In the genomic region with DNA sequence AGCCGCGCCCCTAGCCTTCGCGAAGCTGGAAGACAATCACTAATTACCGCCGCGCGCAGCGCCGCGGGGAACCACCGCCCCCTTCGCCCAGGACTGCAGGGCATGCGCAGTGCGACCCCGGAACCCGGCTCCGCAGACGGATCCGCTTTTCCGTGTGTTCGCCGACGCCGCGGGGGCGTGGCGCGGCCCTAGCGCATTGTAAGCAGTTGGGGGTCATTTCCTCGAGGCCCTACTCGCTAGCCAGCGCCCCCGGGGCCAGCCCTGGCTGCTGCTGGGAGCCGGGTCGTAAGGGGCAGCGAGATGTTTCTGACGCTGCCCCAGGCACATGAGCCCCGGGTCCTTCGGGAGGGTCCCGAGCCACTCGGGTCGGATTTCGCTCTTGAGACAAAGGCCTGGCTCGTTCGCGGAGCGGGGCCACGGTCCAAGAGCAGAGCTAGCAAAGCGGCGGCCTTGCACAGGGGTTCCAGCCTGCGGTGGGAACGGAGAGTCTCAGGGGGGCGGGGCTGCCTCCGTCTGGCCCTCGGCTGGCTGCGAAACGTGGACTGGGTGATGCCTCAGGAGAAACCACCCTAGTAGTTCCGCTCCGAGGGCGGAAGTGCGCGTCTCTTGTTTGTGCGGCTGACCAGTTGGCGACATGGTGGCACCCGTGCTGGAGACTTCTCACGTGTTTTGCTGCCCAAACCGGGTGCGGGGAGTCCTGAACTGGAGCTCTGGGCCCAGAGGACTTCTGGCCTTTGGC, we compare ENCODE assay signal across 8 cellular contexts. TPM values are rescaled to one million over a fixed set of nuclear protein-coding genes. Genes with fewer than 3 reads are reported as not detected.
A peak's percentile ranks its signal among the peaks of the same experiment; 100 is the strongest.
DNase-seq lines count a peak whose midpoint lies in the region; ATAC-seq and TF ChIP-seq lines count a peak whose summit lies in the region.

A gene with protein sequence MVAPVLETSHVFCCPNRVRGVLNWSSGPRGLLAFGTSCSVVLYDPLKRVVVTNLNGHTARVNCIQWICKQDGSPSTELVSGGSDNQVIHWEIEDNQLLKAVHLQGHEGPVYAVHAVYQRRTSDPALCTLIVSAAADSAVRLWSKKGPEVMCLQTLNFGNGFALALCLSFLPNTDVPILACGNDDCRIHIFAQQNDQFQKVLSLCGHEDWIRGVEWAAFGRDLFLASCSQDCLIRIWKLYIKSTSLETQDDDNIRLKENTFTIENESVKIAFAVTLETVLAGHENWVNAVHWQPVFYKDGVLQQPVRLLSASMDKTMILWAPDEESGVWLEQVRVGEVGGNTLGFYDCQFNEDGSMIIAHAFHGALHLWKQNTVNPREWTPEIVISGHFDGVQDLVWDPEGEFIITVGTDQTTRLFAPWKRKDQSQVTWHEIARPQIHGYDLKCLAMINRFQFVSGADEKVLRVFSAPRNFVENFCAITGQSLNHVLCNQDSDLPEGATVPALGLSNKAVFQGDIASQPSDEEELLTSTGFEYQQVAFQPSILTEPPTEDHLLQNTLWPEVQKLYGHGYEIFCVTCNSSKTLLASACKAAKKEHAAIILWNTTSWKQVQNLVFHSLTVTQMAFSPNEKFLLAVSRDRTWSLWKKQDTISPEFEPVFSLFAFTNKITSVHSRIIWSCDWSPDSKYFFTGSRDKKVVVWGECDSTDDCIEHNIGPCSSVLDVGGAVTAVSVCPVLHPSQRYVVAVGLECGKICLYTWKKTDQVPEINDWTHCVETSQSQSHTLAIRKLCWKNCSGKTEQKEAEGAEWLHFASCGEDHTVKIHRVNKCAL (plus strand): TSS at position 600 of the 739 bp plus-strand sequence. CDS start 35 bp downstream, at position 635.
A gene with protein sequence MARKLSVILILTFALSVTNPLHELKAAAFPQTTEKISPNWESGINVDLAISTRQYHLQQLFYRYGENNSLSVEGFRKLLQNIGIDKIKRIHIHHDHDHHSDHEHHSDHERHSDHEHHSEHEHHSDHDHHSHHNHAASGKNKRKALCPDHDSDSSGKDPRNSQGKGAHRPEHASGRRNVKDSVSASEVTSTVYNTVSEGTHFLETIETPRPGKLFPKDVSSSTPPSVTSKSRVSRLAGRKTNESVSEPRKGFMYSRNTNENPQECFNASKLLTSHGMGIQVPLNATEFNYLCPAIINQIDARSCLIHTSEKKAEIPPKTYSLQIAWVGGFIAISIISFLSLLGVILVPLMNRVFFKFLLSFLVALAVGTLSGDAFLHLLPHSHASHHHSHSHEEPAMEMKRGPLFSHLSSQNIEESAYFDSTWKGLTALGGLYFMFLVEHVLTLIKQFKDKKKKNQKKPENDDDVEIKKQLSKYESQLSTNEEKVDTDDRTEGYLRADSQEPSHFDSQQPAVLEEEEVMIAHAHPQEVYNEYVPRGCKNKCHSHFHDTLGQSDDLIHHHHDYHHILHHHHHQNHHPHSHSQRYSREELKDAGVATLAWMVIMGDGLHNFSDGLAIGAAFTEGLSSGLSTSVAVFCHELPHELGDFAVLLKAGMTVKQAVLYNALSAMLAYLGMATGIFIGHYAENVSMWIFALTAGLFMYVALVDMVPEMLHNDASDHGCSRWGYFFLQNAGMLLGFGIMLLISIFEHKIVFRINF (minus strand): TSS at position 41 of the 739 bp plus-strand sequence. CDS start 2,333 bp downstream, outside the sequence.

- H2AFZ ChIP-seq in SK-N-SH (ENCODE audit: low read depth), result peak within 1 kb of the TSS; percentile 100

- H4K20me1 ChIP-seq in SK-N-SH (ENCODE audit: insufficient read depth), result peaks cover 36% of the 10 kb centered on the region

- H3K79me2 ChIP-seq in SK-N-SH (ENCODE audit: insufficient read depth), result peaks cover 79% of the 10 kb centered on the region

- H3K27ac ChIP-seq in SK-N-SH (ENCODE audit: low read depth in 2 of 2, low read length in 1 of 2) (peak within 1 kb of the TSS; percentile 99 to 100), substantia nigra (ENCODE audit: low read depth, low read length, poor library complexity, severe bottlenecking) (peak within 1 kb of the TSS; percentile 99)

- WGBS in SK-N-SH (ENCODE audit: low lambda C conversion rate), result 0% methylated on average over 4 of the region's 69 CpGs

- H3K36me3 ChIP-seq in SK-N-SH (replicated peaks in 1 of 2; ENCODE audit: control insufficient read depth in 1 of 2, insufficient read depth in 2 of 2, low read length in 1 of 2), result peaks cover 20 to 33% of the 10 kb centered on the region in 2 experiments

- CTCF ChIA-PET in SK-N-SH (lab: Yijun Ruan, JAX), result interaction anchor here (1.1 to 3.2 kb wide), 8 partner anchors 17 to 155 kb away, joined by 3 to 12 read pairs (median 4); no protein-coding TSS in a partner anchor

- ATAC-seq in HG02610 (IDR thresholded peaks at IDR 0.05; ENCODE audit: unreplicated experiment), result peak; percentile 94

- no peaks in the 10 kb centered on the region for H3K9me2 ChIP-seq in SK-N-SH

- H3K4me1 ChIP-seq in SK-N-SH (ENCODE audit: control insufficient read depth in 1 of 2, insufficient read depth in 2 of 2, low read depth in 1 of 2, low read length in 1 of 2), result peaks cover 4 to 36% of the 10 kb centered on the region in 2 experiments; a peak in 2 of 4 replicates

- POLR2A ChIA-PET in SK-N-SH (lab: Yijun Ruan, JAX), result interaction anchor here (0.8 to 1.8 kb wide), 7 partner anchors 9 to 261 kb away, joined by 3 to 12 read pairs (median 3); a partner anchor contains a TSS

- no peaks in the 10 kb centered on the region for H3K27me3 ChIP-seq in SK-N-SH (ENCODE audit: insufficient read depth)

- DNase-seq in GM10266 (ENCODE audit: extremely low spot score) (peak; percentile 94), NCI-H1092 (lab: John Stamatoyannopoulos, UW) (peak; percentile 95), SK-N-SH (peak; percentile 99), germinal center (ENCODE audit: low spot score) (peak; percentile 97), non-pigmented ciliary epithelial cell (ENCODE audit: low read depth) (peak; percentile 79), substantia nigra (lab: John Stamatoyannopoulos, UW) (peak; percentile 77 to 97 (median 93))
- peak; percentile 93 for DNase-seq in activated naive CD4-positive, alpha-beta T cell treated with anti-CD3 and anti-CD28 coated beads, Interleukin-2, amount 50 U/mL, for 16 hours

- TF ChIP-seq EP300 in SK-N-SH (IDR thresholded peaks at IDR 0.05; ENCODE audit: borderline replicate concordance in 1 of 2, low read depth in 1 of 2, low read length in 1 of 2), result no peak

- TF ChIP-seq CTCF in GM10266 (IDR thresholded peaks at IDR 0.05; ENCODE audit: control insufficient read depth, insufficient read depth, low read depth, missing control alignments), result no peak
- no peak for TF ChIP-seq CTCF in SK-N-SH (IDR thresholded peaks at IDR 0.05)

- H3K4me3 ChIP-seq in SK-N-SH (ENCODE audit: low read depth in 2 of 2, low read length in 1 of 2), result peak within 1 kb of the TSS; percentile 95 to 100

- H3K9ac ChIP-seq in SK-N-SH, result peak within 1 kb of the TSS; percentile 100

- no peaks in the 10 kb centered on the region for H3F3A ChIP-seq in SK-N-SH (replicated peaks; ENCODE audit: insufficient read depth)

- no peak for TF ChIP-seq RAD21 in SK-N-SH (IDR thresholded peaks at IDR 0.05; ENCODE audit: low read length)

- H3K4me2 ChIP-seq in SK-N-SH, result peak within 1 kb of the TSS; percentile 100

- no peaks in the 10 kb centered on the region for H3K9me3 ChIP-seq in SK-N-SH

TF ChIP-seq in SK-N-SH, 30 proteins besides CTCF, POLR2A, EP300 and RAD21 (continues in another document):
- TF ChIP-seq, protein P1, sequence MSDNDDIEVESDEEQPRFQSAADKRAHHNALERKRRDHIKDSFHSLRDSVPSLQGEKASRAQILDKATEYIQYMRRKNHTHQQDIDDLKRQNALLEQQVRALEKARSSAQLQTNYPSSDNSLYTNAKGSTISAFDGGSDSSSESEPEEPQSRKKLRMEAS (IDR thresholded peaks at IDR 0.05; ENCODE audit: low read depth), result peak; percentile 92
- TF ChIP-seq MEF2A (IDR thresholded peaks at IDR 0.05; ENCODE audit: borderline replicate concordance, low read depth), result no peak
- TF ChIP-seq POLR2AphosphoS5 (IDR thresholded peaks at IDR 0.05; ENCODE audit: low read depth, low read length), result peak; percentile 86
- peak; percentile 96 for TF ChIP-seq SIN3A (IDR thresholded peaks at IDR 0.05; ENCODE audit: borderline replicate concordance, low read depth, low read length)
- no peak for TF ChIP-seq RCOR1 (IDR thresholded peaks at IDR 0.05; ENCODE audit: low read length)
- peak; percentile 91 for TF ChIP-seq NRF1 (IDR thresholded peaks at IDR 0.05; ENCODE audit: low read depth, low read length)
- TF ChIP-seq CHD2 (IDR thresholded peaks at IDR 0.05; ENCODE audit: low read length, partially characterized antibody), result peak; percentile 47
- TF ChIP-seq, protein P2, sequence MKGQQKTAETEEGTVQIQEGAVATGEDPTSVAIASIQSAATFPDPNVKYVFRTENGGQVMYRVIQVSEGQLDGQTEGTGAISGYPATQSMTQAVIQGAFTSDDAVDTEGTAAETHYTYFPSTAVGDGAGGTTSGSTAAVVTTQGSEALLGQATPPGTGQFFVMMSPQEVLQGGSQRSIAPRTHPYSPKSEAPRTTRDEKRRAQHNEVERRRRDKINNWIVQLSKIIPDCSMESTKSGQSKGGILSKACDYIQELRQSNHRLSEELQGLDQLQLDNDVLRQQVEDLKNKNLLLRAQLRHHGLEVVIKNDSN (IDR thresholded peaks at IDR 0.05; ENCODE audit: borderline replicate concordance, low read depth), result peak; percentile 13; the same call in 1 of the 2 replicates
- peak; percentile 55 for TF ChIP-seq JUND (IDR thresholded peaks at IDR 0.05)
- TF ChIP-seq, protein P3, sequence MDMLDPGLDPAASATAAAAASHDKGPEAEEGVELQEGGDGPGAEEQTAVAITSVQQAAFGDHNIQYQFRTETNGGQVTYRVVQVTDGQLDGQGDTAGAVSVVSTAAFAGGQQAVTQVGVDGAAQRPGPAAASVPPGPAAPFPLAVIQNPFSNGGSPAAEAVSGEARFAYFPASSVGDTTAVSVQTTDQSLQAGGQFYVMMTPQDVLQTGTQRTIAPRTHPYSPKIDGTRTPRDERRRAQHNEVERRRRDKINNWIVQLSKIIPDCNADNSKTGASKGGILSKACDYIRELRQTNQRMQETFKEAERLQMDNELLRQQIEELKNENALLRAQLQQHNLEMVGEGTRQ (IDR thresholded peaks at IDR 0.05; ENCODE audit: borderline replicate concordance, low read depth, low read length), result no peak

RNA-seq across cellular contexts. Expression of the first gene that starts in this region (rescaled TPM):
- polyA plus RNA-seq in SK-N-SH (2012; rRNA removed), result 38.3 and 48.5 TPM in 2 replicates
- polyA plus RNA-seq in SK-N-SH (2012; cell fraction: cytosol; rRNA removed), result 44.1 and 46.4 TPM in 2 replicates
- 106 TPM in 2 replicates for polyA plus RNA-seq in SK-N-SH (2012; cell fraction: nucleus; rRNA removed)

RNA-seq across cellular contexts. Expression of the second gene that starts in this region (rescaled TPM):
- 67.4 and 112 TPM in 2 replicates for polyA plus RNA-seq in SK-N-SH (2012; rRNA removed)
- polyA plus RNA-seq in SK-N-SH (2012; cell fraction: cytosol; rRNA removed), result 78.0 and 94.7 TPM in 2 replicates
- 19.6 and 56.6 TPM in 2 replicates for polyA plus RNA-seq in SK-N-SH (2012; cell fraction: nucleus; rRNA removed)

Comparison
In these comparisons a context has a peak if more than half of its experiments do, and no peak if none do; other contexts are left out.
1. Peak in every context shown above with its lines: DNase-seq, ATAC-seq, H3K4me3 ChIP-seq and H3K27ac ChIP-seq.